In genomic region chr1:9821710-9822109, GRCh38 we compare ENCODE assay signal across 14 cellular contexts. TPM values are rescaled to one million over a fixed set of nuclear protein-coding genes. Genes with fewer than 3 reads are reported as not detected.
DNase-seq lines count a peak whose midpoint lies in the region; ATAC-seq and TF ChIP-seq lines count a peak whose summit lies in the region.
"Had no signal": no experiment of that assay in that cellular context is flagged by ENCODE, and none has a peak within 500 bp of the region (broad histone marks: within the 10 kb centered on the region; RNA-seq: fewer than 3 reads in every experiment).

No MANE protein-coding gene starts in this region.

- RAD21 ChIA-PET in HCT116 (lab: Charles Lee; ENCODE audit: low non-redundant PET in 1 of 2, low total read pairs in 2 of 2, uncharacterized antibody in 2 of 2, unreplicated experiment in 2 of 2) = no interaction called here

- H3K9me3 ChIP-seq in BLaER1 (peaks cover 18% of the 10 kb centered on the region), HCT116 (ENCODE audit: control insufficient read depth in 1 of 2, insufficient read depth in 1 of 2, low read depth in 1 of 2, low read length in 2 of 2) (no peaks in the 10 kb centered on the region), mesenchymal stem cell (ENCODE audit: control insufficient read depth, low read length) (no peaks in the 10 kb centered on the region)
- H3K9me3 ChIP-seq: sigmoid colon, SJCRH30 had no signal

- H3K27me3 ChIP-seq in BLaER1 (no peaks in the 10 kb centered on the region), HCT116 (ENCODE audit: insufficient read depth, low read length) (no peaks in the 10 kb centered on the region), mesenchymal stem cell (ENCODE audit: control insufficient read depth in 1 of 2, insufficient read depth in 1 of 2, low read length in 2 of 2) (no peaks in the 10 kb centered on the region)
- H3K27me3 ChIP-seq: sigmoid colon, SJCRH30 had no signal

- H2AFZ ChIP-seq in HCT116 (ENCODE audit: low read depth, low read length, poor library complexity, severe bottlenecking) (no peak overlapping the region), mesenchymal stem cell (ENCODE audit: low read depth, low read length) (no peak overlapping the region)

- peaks cover 65% of the 10 kb centered on the region for H3K79me2 ChIP-seq in HCT116 (ENCODE audit: insufficient read depth, low read length)

- H2BK15ac ChIP-seq in mesenchymal stem cell (ENCODE audit: low read depth, poor library complexity, severe bottlenecking) = no peak overlapping the region

- H3K9me2 ChIP-seq in HCT116 (ENCODE audit: insufficient read depth) = no peaks in the 10 kb centered on the region

- peaks cover 34% of the 10 kb centered on the region for H3K4me1 Mint-ChIP-seq in activated naive CD8-positive, alpha-beta T cell (ENCODE audit: low read depth)

- TF ChIP-seq CTCF in HCT116 (IDR thresholded peaks at IDR 0.05 in 2 of 3, conservative IDR thresholded peaks at IDR 0.05 in 1 of 3; ENCODE audit: borderline replicate concordance in 1 of 3, insufficient read depth in 1 of 3, low read depth in 2 of 3, low read length in 2 of 3) = no peak

- peaks cover 43% of the 10 kb centered on the region for H3K4me1 ChIP-seq in BLaER1
- peaks cover 21 to 34% of the 10 kb centered on the region in 2 experiments for H3K4me1 ChIP-seq in HCT116 (ENCODE audit: control insufficient read depth in 1 of 2, insufficient read depth in 2 of 2, low read length in 2 of 2)
- peaks cover 18% of the 10 kb centered on the region for H3K4me1 ChIP-seq in mesenchymal stem cell (ENCODE audit: control insufficient read depth, insufficient read depth, low read depth, low read length)

- ATAC-seq in HCT116 (no peak), GM21515 (IDR thresholded peaks at IDR 0.05; ENCODE audit: unreplicated experiment) (no peak), HG02571 (IDR thresholded peaks at IDR 0.05; ENCODE audit: unreplicated experiment) (no peak)
- ATAC-seq: left lobe of liver had no signal

- H3K9ac ChIP-seq in BLaER1 (peak overlapping the region; percentile 93), HCT116 (ENCODE audit: low read length) (peak overlapping the region; percentile 79), mesenchymal stem cell (ENCODE audit: low read length) (peak overlapping the region; percentile 88)

- peaks cover 4% of the 10 kb centered on the region for H3K79me1 ChIP-seq in mesenchymal stem cell (replicated peaks; ENCODE audit: low read length, poor library complexity, severe bottlenecking)

- 97% methylated on average over 3 of the region's 4 CpGs for WGBS in mesenchymal stem cell

- H3K27me3 Mint-ChIP-seq in activated naive CD8-positive, alpha-beta T cell = no peaks in the 10 kb centered on the region

- H2BK5ac ChIP-seq in mesenchymal stem cell (ENCODE audit: low read depth, low read length, poor library complexity, severe bottlenecking) = no peak overlapping the region

- peak overlapping the region; percentile 91 for H3K4me2 ChIP-seq in BLaER1
- peak overlapping the region; percentile 97 for H3K4me2 ChIP-seq in HCT116 (ENCODE audit: low read length)
- no peak overlapping the region for H3K4me2 ChIP-seq in mesenchymal stem cell (ENCODE audit: low read length, poor library complexity, severe bottlenecking)

- H3K4ac ChIP-seq in mesenchymal stem cell (ENCODE audit: low read depth in 1 of 2, low read length in 2 of 2) = no peak overlapping the region

- H3K36me3 Mint-ChIP-seq in activated naive CD8-positive, alpha-beta T cell = no peaks in the 10 kb centered on the region

- TF ChIP-seq RAD21 in HCT116 (IDR thresholded peaks at IDR 0.05; ENCODE audit: low read depth) = no peak

- BruUV-seq in HCT116 (replicated peaks; lab: Mats Ljungman, UMichigan) = TSS peak; percentile 60

- TF ChIP-seq POLR2A in HCT116 (IDR thresholded peaks at IDR 0.05; ENCODE audit: borderline replicate concordance, extremely low read depth, insufficient read depth, insufficient read length) = no peak

- H3K27ac Mint-ChIP-seq in activated naive CD8-positive, alpha-beta T cell = peak overlapping the region; percentile 28

- no peak overlapping the region for H3K27ac ChIP-seq in BLaER1
- no peak overlapping the region for H3K27ac ChIP-seq in HCT116 (ENCODE audit: low read depth, low read length)
- H3K27ac ChIP-seq in mesenchymal stem cell (ENCODE audit: low read length, poor library complexity, severe bottlenecking) = no peak overlapping the region
- H3K27ac ChIP-seq: SJCRH30 had no signal

- H3K18ac ChIP-seq in mesenchymal stem cell (ENCODE audit: low read depth in 1 of 2, low read length in 2 of 2) = no peak overlapping the region

- peak overlapping the region; percentile 95 for H3K4me3 Mint-ChIP-seq in activated naive CD8-positive, alpha-beta T cell

- no peak overlapping the region for H4K91ac ChIP-seq in mesenchymal stem cell (ENCODE audit: low read length)

- H3K9me3 Mint-ChIP-seq in activated naive CD8-positive, alpha-beta T cell (ENCODE audit: low read depth) = no peaks in the 10 kb centered on the region

- no peak overlapping the region for H2BK120ac ChIP-seq in mesenchymal stem cell (ENCODE audit: low read depth, low read length)

- no peak overlapping the region for H4K8ac ChIP-seq in mesenchymal stem cell (ENCODE audit: low read length)

- H3K23ac ChIP-seq in mesenchymal stem cell (ENCODE audit: low read length in 2 of 2) = no peak overlapping the region

- DNase-seq in HCT116 (ENCODE audit: low read depth, low spot score) (no peak), mesenchymal stem cell (no peak), mesenteric fat pad (ENCODE audit: low spot score) (no peak), NCI-H1436 treated with DMSO at 0.1 percent for 48 hours (lab: John Stamatoyannopoulos, UW) (no peak)
- DNase-seq: activated effector memory CD4-positive, alpha-beta T cell treated with Interleukin-2 at 50 U/mL for 16 hours; DMS53; NCI-H226; SJCRH30 had no signal

- H3K36me3 ChIP-seq in BLaER1 = peaks cover 22% of the 10 kb centered on the region
- no peaks in the 10 kb centered on the region for H3K36me3 ChIP-seq in HCT116 (ENCODE audit: control insufficient read depth in 1 of 2, insufficient read depth in 2 of 2, low read length in 2 of 2)
- H3K36me3 ChIP-seq in mesenchymal stem cell (ENCODE audit: control insufficient read depth in 1 of 2, insufficient read depth in 2 of 2, low read depth in 1 of 2, low read length in 2 of 2) = no peaks in the 10 kb centered on the region
- H3K36me3 ChIP-seq: sigmoid colon had no signal

- no peak overlapping the region for H2BK12ac ChIP-seq in mesenchymal stem cell (ENCODE audit: low read length in 2 of 2)

- H4K20me1 ChIP-seq in BLaER1 = peaks cover 44% of the 10 kb centered on the region
- H4K20me1 ChIP-seq in HCT116 (ENCODE audit: insufficient read depth) = peaks cover 9% of the 10 kb centered on the region; the same call in 1 of the 2 replicates

- no peak overlapping the region for H3K14ac ChIP-seq in mesenchymal stem cell (ENCODE audit: low read length in 2 of 2)

- peak overlapping the region; percentile 99 for H3K4me3 ChIP-seq in BLaER1
- peak overlapping the region; percentile 93 to 95; a peak in 2 of 4 replicates for H3K4me3 ChIP-seq in HCT116 (replicated peaks in 1 of 2; ENCODE audit: low read depth in 1 of 2, low read length in 2 of 2)
- peak overlapping the region in 1 of 2 experiments; percentile 100 for H3K4me3 ChIP-seq in mesenchymal stem cell (ENCODE audit: insufficient read depth in 1 of 2, low read depth in 1 of 2, low read length in 2 of 2)

- no peak overlapping the region for H2AK5ac ChIP-seq in mesenchymal stem cell (ENCODE audit: low read length, severe bottlenecking)

- intact Hi-C loops in HCT116 (cut with micrococcal nuclease) = loop anchor here (5.0 kb wide), 1 partner anchor 39 kb away; no protein-coding TSS in a partner anchor

- CTCF ChIA-PET in HCT116 (lab: Charles Lee) = interaction anchor here (1.1 kb wide), 1 partner anchor 37 kb away, joined by 3 read pairs; no protein-coding TSS in a partner anchor

- POLR2A ChIA-PET in HCT116 (lab: Charles Lee) = interaction anchor here (0.6 kb wide), 1 partner anchor 620 kb away, joined by 4 read pairs; no protein-coding TSS in a partner anchor

TF ChIP-seq in HCT116, 20 proteins besides CTCF, POLR2A, EP300 and RAD21:
- no peak for TF ChIP-seq EZH2phosphoT487 (IDR thresholded peaks at IDR 0.05; ENCODE audit: borderline replicate concordance)
- TF ChIP-seq JUND (IDR thresholded peaks at IDR 0.05) = no peak
- TF ChIP-seq TCF7L2 (IDR thresholded peaks at IDR 0.05; ENCODE audit: borderline replicate concordance, extremely low read depth, insufficient read depth, insufficient read length) = no peak
- TF ChIP-seq ZNF274 (IDR thresholded peaks at IDR 0.05; ENCODE audit: low read depth, low read length) = no peak
- no peak for TF ChIP-seq ZFX (IDR thresholded peaks at IDR 0.05)
- TF ChIP-seq MAX (IDR thresholded peaks at IDR 0.05) = no peak
- no peak for TF ChIP-seq SRF (IDR thresholded peaks at IDR 0.05; ENCODE audit: low read depth)
- no peak for TF ChIP-seq SIN3A (IDR thresholded peaks at IDR 0.05; ENCODE audit: low read depth)
- no peak for TF ChIP-seq FOSL1 (IDR thresholded peaks at IDR 0.05; ENCODE audit: low read depth)
- no peak for TF ChIP-seq YY1 (IDR thresholded peaks at IDR 0.05; ENCODE audit: extremely low read depth, insufficient replicate concordance, low read depth, low read length)
- no peak for TF ChIP-seq CEBPB (IDR thresholded peaks at IDR 0.05; ENCODE audit: low read depth)
- no peak for TF ChIP-seq ELF1 (IDR thresholded peaks at IDR 0.05; ENCODE audit: borderline replicate concordance, low read depth)
- TF ChIP-seq ATF3 (IDR thresholded peaks at IDR 0.05) = no peak
- TF ChIP-seq CBX3 (IDR thresholded peaks at IDR 0.05; ENCODE audit: low read depth) = no peak
- TF ChIP-seq EGR1 (IDR thresholded peaks at IDR 0.05; ENCODE audit: low read depth) = no peak
- TF ChIP-seq POLR2AphosphoS5 (IDR thresholded peaks at IDR 0.05; ENCODE audit: low read depth, low read length) = no peak
TF ChIP-seq in HCT116: peak in this region for 0.

RNA-seq across cellular contexts. Expression of gene CLSTN1, which starts 2.1 kb away (rescaled TPM):
- 113 TPM for total RNA-seq in HCT116 (2021; ENCODE audit: unreplicated experiment)
- polyA plus RNA-seq in HCT116 (2012) = 128 TPM in 2 replicates
- polyA plus RNA-seq in mesenchymal stem cell (2013, experiment 1 of 2) = 81.8 TPM
- 79.6 TPM for polyA plus RNA-seq in mesenchymal stem cell (2013, experiment 2 of 2)
- 43.6 TPM for total RNA-seq in mesenteric fat pad
